ENCODE assay signal across 16 cellular contexts in genomic region chr9:129558551-129559505, GRCh38.
DNase-seq lines count a peak whose midpoint lies in the region; ATAC-seq, FAIRE-seq and TF ChIP-seq lines count a peak whose summit lies in the region.
"Had no signal": no experiment of that assay in that cellular context is flagged by ENCODE, and none has a peak within 500 bp of the region (broad histone marks: within the 10 kb centered on the region; RNA-seq: fewer than 3 reads in every experiment).

No MANE protein-coding gene starts in this region.

- TF ChIP-seq RAD21 in HepG2 (CRISPR knock-in tag; IDR thresholded peaks at IDR 0.05), result peak; percentile 46; the same call in 1 of the 2 replicates

- peak overlapping the region; percentile 86 for H3K4me2 ChIP-seq in HepG2 (ENCODE audit: low read depth, low read length)

- H3K36me3 ChIP-seq in heart left ventricle, result no peaks in the 10 kb centered on the region
- no peaks in the 10 kb centered on the region for H3K36me3 ChIP-seq in body of pancreas (replicated peaks in 1 of 2; ENCODE audit: insufficient read depth in 1 of 2, low read depth in 2 of 2)
- H3K36me3 ChIP-seq in HepG2 (replicated peaks in 1 of 2; ENCODE audit: control insufficient read depth in 1 of 2, insufficient read depth in 2 of 2, low read length in 2 of 2), result no peaks in the 10 kb centered on the region
- H3K36me3 ChIP-seq in SJCRH30, result no peaks in the 10 kb centered on the region
- H3K36me3 ChIP-seq: neutrophil, transverse colon had no signal

- 63 to 77% (median 64%) methylated on average over 14 to 21 of the region's 21 CpGs for WGBS in heart left ventricle, 4 donors
- 31 to 48% methylated on average over 18 to 21 of the region's 21 CpGs for WGBS in body of pancreas, 2 donors
- WGBS in HepG2 (ENCODE audit: low lambda C conversion rate), result 2% methylated on average over 16 of the region's 21 CpGs

- peak; percentile 99 for FAIRE-seq in HepG2 (lab: Jason Lieb, UNC)
- FAIRE-seq: colon, keratinocyte, TTC549 had no signal

- peak in 1 of 2 experiments; percentile 82; a peak in 2 of 4 replicates for TF ChIP-seq EP300 in HepG2 (IDR thresholded peaks at IDR 0.05; ENCODE audit: low read depth in 2 of 2, low read length in 2 of 2)
- peak; percentile 80; the same call in 1 of the 2 replicates for TF ChIP-seq EP300 in HepG2 (CRISPR knock-in tag; IDR thresholded peaks at IDR 0.05; ENCODE audit: borderline replicate concordance)

- in situ Hi-C loops in HepG2 (cut with HindIII; ENCODE audit: extremely low pct_ligation_motif_present, low pct_unique_long_range_greater_than_20kb), result no loop called here

- no peak overlapping the region for H3K4me3 ChIP-seq in heart left ventricle
- no peak overlapping the region for H3K4me3 ChIP-seq in body of pancreas
- H3K4me3 ChIP-seq in HepG2 (replicated peaks in 1 of 3; ENCODE audit: insufficient read depth in 1 of 3, low read depth in 2 of 3, low read length in 3 of 3), result peak overlapping the region in 2 of 3 experiments; percentile 27 to 41; a peak in 3 of 6 replicates
- no peak overlapping the region for H3K4me3 ChIP-seq in SJCRH30
- H3K4me3 ChIP-seq: transverse colon had no signal

- ATAC-seq in Right ventricle myocardium superior (ENCODE audit: poor library complexity) (peak; percentile 14), heart left ventricle (no peak), body of pancreas (peak; percentile 66), HepG2 (peak; percentile 77), HG03469 (IDR thresholded peaks at IDR 0.05; ENCODE audit: unreplicated experiment) (no peak), HG02840 (IDR thresholded peaks at IDR 0.05; ENCODE audit: low FRiP score, unreplicated experiment) (no peak)

- H3K9me3 ChIP-seq in heart left ventricle (no peaks in the 10 kb centered on the region), body of pancreas (no peaks in the 10 kb centered on the region), HepG2 (ENCODE audit: low read length) (no peaks in the 10 kb centered on the region), SJCRH30 (replicated peaks) (no peaks in the 10 kb centered on the region)
- H3K9me3 ChIP-seq: neutrophil, transverse colon had no signal

- peak overlapping the region; percentile 71 for H3K9ac ChIP-seq in HepG2 (ENCODE audit: insufficient read depth, low read depth, low read length)

- TF ChIP-seq CTCF in heart left ventricle (IDR thresholded peaks at IDR 0.05), result no peak
- TF ChIP-seq CTCF in body of pancreas (IDR thresholded peaks at IDR 0.05), result no peak
- no peak for TF ChIP-seq CTCF in HepG2 (CRISPR knock-in tag; IDR thresholded peaks at IDR 0.05)

- peaks cover 0 to 12% (median 0%) of the 10 kb centered on the region in 12 donors for H3K4me1 ChIP-seq in heart left ventricle
- peaks cover 34% of the 10 kb centered on the region for H3K4me1 ChIP-seq in body of pancreas
- peaks cover 87% of the 10 kb centered on the region for H3K4me1 ChIP-seq in HepG2 (ENCODE audit: insufficient read depth, low read length)
- peaks cover 22% of the 10 kb centered on the region for H3K4me1 ChIP-seq in SJCRH30

- intact Hi-C loops in Right ventricle myocardium superior (cut with DNase I), result no loop called here
- intact Hi-C loops in heart left ventricle (cut with DNase I), result no loop called here
- intact Hi-C loops in body of pancreas (cut with DNase I), result no loop called here
- intact Hi-C loops in HepG2 (cut with micrococcal nuclease; ENCODE audit: unreplicated experiment), result loop anchor here (5.0 kb wide), 1 partner anchor 62 kb away; no protein-coding TSS in a partner anchor

- H4K20me1 ChIP-seq in HepG2 (ENCODE audit: insufficient read depth, low read length), result no peaks in the 10 kb centered on the region

- POLR2A ChIA-PET in HepG2 (lab: Yijun Ruan, JAX), result interaction anchor here (0.8 to 5.6 kb wide), 36 partner anchors 10 to 419 kb away, joined by 3 to 136 read pairs (median 6); partner anchors contain the start of genes C9orf50, IER5L and NTMT1

- no TSS peak for BruUV-seq in HepG2 (replicated peaks; lab: Mats Ljungman, UMichigan)

- H3K27me3 ChIP-seq in heart left ventricle (no peaks in the 10 kb centered on the region), body of pancreas (no peaks in the 10 kb centered on the region), HepG2 (ENCODE audit: control insufficient read depth in 1 of 2, insufficient read depth in 2 of 2, low read length in 2 of 2) (no peaks in the 10 kb centered on the region), SJCRH30 (no peaks in the 10 kb centered on the region)
- H3K27me3 ChIP-seq: neutrophil, transverse colon had no signal

- CTCF ChIA-PET in HepG2 (lab: Yijun Ruan, JAX; ENCODE audit: low intra/inter-chr PET ratio, low total read pairs), result no interaction called here

- H2AFZ ChIP-seq in HepG2 (ENCODE audit: low read length), result no peak overlapping the region

- TF ChIP-seq POLR2A in heart left ventricle (IDR thresholded peaks at IDR 0.05) (no peak), body of pancreas (IDR thresholded peaks at IDR 0.05) (no peak), HepG2 (IDR thresholded peaks at IDR 0.05; ENCODE audit: insufficient read depth in 1 of 2, low read depth in 2 of 2, low read length in 2 of 2) (peak in 1 of 2 experiments; percentile 46; a peak in 1 of 4 replicates)

- no peaks in the 10 kb centered on the region for H3K79me2 ChIP-seq in HepG2 (ENCODE audit: insufficient read depth, low read length)

- no peak for DNase-seq in Right ventricle myocardium superior
- DNase-seq in heart left ventricle, result no peak
- peak; percentile 43 to 67 (median 62) for DNase-seq in body of pancreas
- peak; percentile 99 for DNase-seq in HepG2 (ENCODE audit: low spot score)
- DNase-seq in SJCRH30, result no peak
- DNase-seq in AG08395 (ENCODE audit: low spot score), result no peak
- DNase-seq: NCI-H1417 treated with DMSO at 0.1 percent for 48 hours; SIG-M5; stimulated activated CD4-positive, alpha-beta T cell treated with anti-CD3 and anti-CD28 coated beads, Interleukin-12 subunit alpha, Interleukin-12 subunit beta, amount 100 ng/mL, for 4 hours; transverse colon had no signal

- H3K27ac ChIP-seq in heart left ventricle (no peak overlapping the region), body of pancreas (peak overlapping the region; percentile 28 to 79 (median 69)), HepG2 (ENCODE audit: extremely low read length, insufficient read depth, low read length) (peak overlapping the region; percentile 95), SJCRH30 (no peak overlapping the region)
- H3K27ac ChIP-seq: neutrophil, transverse colon had no signal

TF ChIP-seq in HepG2, 621 proteins besides CTCF, POLR2A, EP300 and RAD21 (continues in another document):
- no peak for TF ChIP-seq RARG (CRISPR knock-in tag; IDR thresholded peaks at IDR 0.05; ENCODE audit: low read depth)
- TF ChIP-seq RAD51 (IDR thresholded peaks at IDR 0.05; ENCODE audit: borderline replicate concordance), result no peak
- no peak for TF ChIP-seq SOX6 (IDR thresholded peaks at IDR 0.05)
- peak; percentile 89 for TF ChIP-seq SOX6 (CRISPR knock-in tag; IDR thresholded peaks at IDR 0.05)
- TF ChIP-seq ZNF607 (CRISPR knock-in tag; IDR thresholded peaks at IDR 0.05; ENCODE audit: borderline replicate concordance), result peak; percentile 96
- TF ChIP-seq GATAD1 (CRISPR knock-in tag; IDR thresholded peaks at IDR 0.05), result 0 out of 2 replicates have a peak, but pooled peaks have one; percentile 51
- TF ChIP-seq ZNF124 (CRISPR knock-in tag; IDR thresholded peaks at IDR 0.05), result peak; percentile 76
- 0 out of 2 replicates have a peak, but pooled peaks have one; percentile 73 for TF ChIP-seq SNAI1 (CRISPR knock-in tag; IDR thresholded peaks at IDR 0.05; ENCODE audit: borderline replicate concordance)
- peak; percentile 83 for TF ChIP-seq ZNF281 (CRISPR knock-in tag; IDR thresholded peaks at IDR 0.05; ENCODE audit: borderline replicate concordance)
- TF ChIP-seq SATB2 (CRISPR knock-in tag; IDR thresholded peaks at IDR 0.05), result peak; percentile 97
- 0 out of 2 replicates have a peak, but pooled peaks have one; percentile 86 for TF ChIP-seq CC2D1A (CRISPR knock-in tag; IDR thresholded peaks at IDR 0.05)
- no peak for TF ChIP-seq IKZF1 (IDR thresholded peaks at IDR 0.05)

Comparison
In these comparisons a context has a peak if more than half of its experiments do, and no peak if none do; other contexts are left out.
1. ATAC-seq: peak in Right ventricle myocardium superior (single experiment), body of pancreas (single experiment) and HepG2 (single experiment); none in heart left ventricle (0 of 4), HG03469 (single experiment) and HG02840 (single experiment).
2. DNase-seq: peak in body of pancreas (4 of 4) and HepG2 (single experiment); none in Right ventricle myocardium superior (single experiment), heart left ventricle (0 of 5), SJCRH30 (0 of 2) and AG08395 (single experiment).
3. H3K27ac ChIP-seq: peak in body of pancreas (4 of 4) and HepG2 (single experiment); none in heart left ventricle (0 of 12) and SJCRH30 (single experiment).
4. H3K4me3 ChIP-seq: peak in HepG2 (2 of 3); none in heart left ventricle (0 of 12), body of pancreas (0 of 2) and SJCRH30 (single experiment).